22 cellular contexts compared by ENCODE assay signal in the genomic region with DNA sequence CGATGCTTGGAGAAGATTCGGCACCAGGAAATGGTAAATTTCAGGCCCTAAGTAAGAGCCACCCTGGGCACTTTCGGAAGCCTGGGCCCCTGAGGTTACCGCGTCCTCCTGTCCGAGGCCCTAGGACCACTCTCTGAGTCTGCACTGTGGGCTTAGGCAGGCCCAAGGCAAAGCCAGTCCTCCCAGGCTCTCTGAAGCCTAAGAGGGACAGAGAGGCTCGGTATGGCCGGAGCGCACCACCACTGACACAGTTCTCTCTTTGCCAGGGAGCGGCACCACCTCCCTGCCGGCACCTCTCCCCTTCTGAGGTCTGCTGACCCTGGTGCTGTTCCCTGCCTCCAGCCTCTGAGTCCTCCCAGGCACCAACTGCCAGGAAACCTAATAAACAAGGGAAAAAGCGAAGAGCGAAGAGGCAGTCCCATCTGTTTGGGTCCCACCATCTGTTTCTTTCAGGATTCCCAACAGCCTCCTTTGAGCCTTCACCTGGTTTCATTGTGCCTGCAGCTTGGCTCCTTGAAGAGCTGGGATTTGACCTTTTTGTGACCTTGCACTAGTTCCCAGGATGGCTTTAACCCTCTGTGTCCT. TPM values are rescaled to one million over a fixed set of nuclear protein-coding genes. Genes with fewer than 3 reads are reported as not detected.
DNase-seq lines count a peak whose midpoint lies in the region; ATAC-seq and TF ChIP-seq lines count a peak whose summit lies in the region.
"Had no signal": no experiment of that assay in that cellular context is flagged by ENCODE, and none has a peak within 500 bp of the region (broad histone marks: within the 10 kb centered on the region; RNA-seq: fewer than 3 reads in every experiment).

No MANE protein-coding gene starts in this region.

- H3K4me1 ChIP-seq in heart right ventricle (no peaks in the 10 kb centered on the region), right lobe of liver (no peaks in the 10 kb centered on the region)
- H3K4me1 ChIP-seq: HAP-1 had no signal

- WGBS in heart right ventricle, 2 donors = 86 to 87% methylated on average over 13 of the region's 13 CpGs
- 88% methylated on average over 5 of the region's 13 CpGs for WGBS in right lobe of liver (ENCODE audit: insufficient coverage, low coverage, low lambda C conversion rate, missing lambda C conversion rate)

- no peak for TF ChIP-seq POLR2A in right lobe of liver (IDR thresholded peaks at IDR 0.05)

- POLR2A ChIA-PET in T-cell (lab: Charles Lee) = no interaction called here

- H3K27ac Mint-ChIP-seq in nephron progenitor cell (peak overlapping the region; percentile 39), T-cell (no peak overlapping the region)

- TF ChIP-seq CTCF in nephron progenitor cell (IDR thresholded peaks at IDR 0.05) (no peak), heart right ventricle (IDR thresholded peaks at IDR 0.05) (no peak), right lobe of liver (IDR thresholded peaks at IDR 0.05) (no peak)

- H3K9me3 Mint-ChIP-seq in nephron progenitor cell (peaks cover 7% of the 10 kb centered on the region), T-cell (peaks cover 0 to 7% (median 7%) of the 10 kb centered on the region in 3 donors)

- no peak overlapping the region for H3K27ac ChIP-seq in heart right ventricle
- no peak overlapping the region for H3K27ac ChIP-seq in right lobe of liver
- H3K27ac ChIP-seq: 22Rv1, C4-2B, SK-N-MC had no signal

- peak; percentile 39 for DNase-seq in activated effector memory CD4-positive, alpha-beta T cell treated with anti-CD3 and anti-CD28 coated beads, Interleukin-2, amount 50 U/mL, for 16 hours
- DNase-seq in activated effector memory CD4-positive, alpha-beta T cell treated with Interleukin-2 at 50 U/mL for 16 hours = no peak
- peak; percentile 90 for DNase-seq in NCI-H82 (lab: John Stamatoyannopoulos, UW)
- DNase-seq in nephron progenitor cell = no peak
- DNase-seq in T-cell = no peak
- DNase-seq in NCI-H1436 treated with DMSO at 0.1 percent for 48 hours (lab: John Stamatoyannopoulos, UW) = no peak
- DNase-seq in heart right ventricle = no peak
- DNase-seq in right lobe of liver = no peak
- DNase-seq: AML-193, DND-41, IMR-90, Karpas-422, MG63, NCI-H1092, NCI-H187 treated with DMSO at 0.1 percent for 48 hours, NCI-H748 treated with DMSO at 0.1 percent for 48 hours, OCI-M1, SHP77 had no signal

- peaks cover 21% of the 10 kb centered on the region for H3K27me3 Mint-ChIP-seq in nephron progenitor cell (ENCODE audit: low read depth, poor library complexity)
- peaks cover 28 to 33% of the 10 kb centered on the region in 2 donors for H3K27me3 Mint-ChIP-seq in T-cell

- H3K27me3 ChIP-seq in heart right ventricle (peaks cover 0 to 17% (median 10%) of the 10 kb centered on the region in 7 donors), right lobe of liver (no peaks in the 10 kb centered on the region)
- H3K27me3 ChIP-seq: MG63 had no signal

- H3K36me3 Mint-ChIP-seq in nephron progenitor cell (ENCODE audit: low read depth) (no peaks in the 10 kb centered on the region), T-cell (no peaks in the 10 kb centered on the region)

- H3K36me3 ChIP-seq in heart right ventricle (no peaks in the 10 kb centered on the region), right lobe of liver (no peaks in the 10 kb centered on the region)
- H3K36me3 ChIP-seq: HAP-1, MG63 had no signal

- H3K9me3 ChIP-seq in heart right ventricle = peaks cover 0 to 10% (median 0%) of the 10 kb centered on the region in 11 donors
- H3K9me3 ChIP-seq in right lobe of liver = no peaks in the 10 kb centered on the region
- H3K9me3 ChIP-seq: HAP-1 had no signal

- CTCF ChIA-PET in T-cell (lab: Charles Lee) = no interaction called here

- ATAC-seq in T-cell (replicated peaks in 1 of 4) = no peak
- ATAC-seq in heart right ventricle = no peak
- no peak for ATAC-seq in right lobe of liver

- H3K4me1 Mint-ChIP-seq in nephron progenitor cell = peaks cover 23% of the 10 kb centered on the region
- peaks cover 5 to 7% (median 7%) of the 10 kb centered on the region in 3 donors for H3K4me1 Mint-ChIP-seq in T-cell

- H3K4me3 Mint-ChIP-seq in nephron progenitor cell (no peak overlapping the region), T-cell (no peak overlapping the region)

- no peak overlapping the region for H3K4me3 ChIP-seq in heart right ventricle
- no peak overlapping the region for H3K4me3 ChIP-seq in right lobe of liver
- H3K4me3 ChIP-seq: HAP-1, MG63, SK-N-MC had no signal

- intact Hi-C loops in heart right ventricle (cut with DNase I) (no loop called here), right lobe of liver (cut with DNase I) (no loop called here)

RNA-seq across cellular contexts. Expression of gene VWA5B1, which starts 57.7 kb away (rescaled TPM):
- total RNA-seq in T-cell (under 1 TPM in 4 of 5 donors, not detected in 1; 0.13 to 0.18 (median 0.15) TPM), heart right ventricle (1 to 10 TPM in 1 of 10 donors, under 1 TPM in 1, not detected in 8; 0.18 to 1.2 TPM), right lobe of liver (not detected)
- polyA plus RNA-seq in heart right ventricle = under 1 TPM in 1 of 2 donors, not detected in 1; 0.03 TPM
- total RNA-seq: IMR-90 had no signal
- polyA plus RNA-seq: IMR-90 had no signal

Comparison
In these comparisons a context has a peak if more than half of its experiments do, and no peak if none do; other contexts are left out.
1. DNase-seq: peak in activated effector memory CD4-positive, alpha-beta T cell treated with anti-CD3 and anti-CD28 coated beads, Interleukin-2, amount 50 U/mL, for 16 hours (single experiment) and NCI-H82 (single experiment); none in activated effector memory CD4-positive, alpha-beta T cell treated with Interleukin-2 at 50 U/mL for 16 hours (single experiment), nephron progenitor cell (single experiment), T-cell (0 of 34), NCI-H1436 treated with DMSO at 0.1 percent for 48 hours (single experiment), heart right ventricle (0 of 2) and right lobe of liver (0 of 3).